ENCODE assay signal across 1 cellular context in genomic region chr4:147645099-147645498, GRCh38.
TF ChIP-seq lines count a peak whose summit lies in the region.

No MANE protein-coding gene starts in this region.

TF ChIP-seq in SK-N-SH treated with all-trans-retinoic acid at 6 μM for 48 hours, 23 proteins besides CTCF, POLR2A, EP300 and RAD21 (continued from another document):
- TF ChIP-seq, protein P1, sequence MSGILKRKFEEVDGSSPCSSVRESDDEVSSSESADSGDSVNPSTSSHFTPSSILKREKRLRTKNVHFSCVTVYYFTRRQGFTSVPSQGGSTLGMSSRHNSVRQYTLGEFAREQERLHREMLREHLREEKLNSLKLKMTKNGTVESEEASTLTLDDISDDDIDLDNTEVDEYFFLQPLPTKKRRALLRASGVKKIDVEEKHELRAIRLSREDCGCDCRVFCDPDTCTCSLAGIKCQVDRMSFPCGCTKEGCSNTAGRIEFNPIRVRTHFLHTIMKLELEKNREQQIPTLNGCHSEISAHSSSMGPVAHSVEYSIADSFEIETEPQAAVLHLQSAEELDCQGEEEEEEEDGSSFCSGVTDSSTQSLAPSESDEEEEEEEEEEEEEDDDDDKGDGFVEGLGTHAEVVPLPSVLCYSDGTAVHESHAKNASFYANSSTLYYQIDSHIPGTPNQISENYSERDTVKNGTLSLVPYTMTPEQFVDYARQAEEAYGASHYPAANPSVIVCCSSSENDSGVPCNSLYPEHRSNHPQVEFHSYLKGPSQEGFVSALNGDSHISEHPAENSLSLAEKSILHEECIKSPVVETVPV (CRISPR knock-in tag; IDR thresholded peaks at IDR 0.05) = 0 out of 2 replicates have a peak, but pooled peaks have one; percentile 23
